Comparison of ENCODE assay signal across 17 cellular contexts in the genomic region with DNA sequence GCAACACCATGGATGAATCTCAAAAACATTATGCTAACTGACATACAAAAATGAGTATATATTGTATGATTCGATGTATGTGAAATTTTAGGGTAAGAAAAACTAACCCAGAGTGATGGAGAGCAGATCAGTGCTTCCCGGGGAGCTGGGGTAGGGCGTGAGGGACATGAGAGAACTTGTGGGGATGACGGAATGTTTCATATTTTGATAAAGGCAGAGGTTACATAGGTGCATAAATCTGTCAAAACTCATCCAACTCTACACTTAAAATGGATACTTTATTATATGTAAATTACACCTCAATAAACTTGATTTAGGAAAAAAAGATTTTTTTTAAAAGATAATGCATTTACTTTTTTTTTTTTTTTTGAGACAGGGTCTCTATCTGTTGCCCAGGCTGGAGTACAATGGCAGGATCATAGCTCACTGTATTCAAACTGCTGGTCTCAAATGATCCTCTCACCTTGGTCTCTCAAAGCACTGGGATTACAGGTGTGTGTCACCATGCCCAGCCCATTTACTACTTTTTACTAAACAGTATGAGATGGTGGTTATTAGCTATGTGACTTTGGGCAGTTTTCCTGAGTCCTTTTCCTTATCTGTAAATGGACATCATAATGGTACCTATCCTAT.
"Had no signal": no experiment of that assay in that cellular context is flagged by ENCODE, and none has a peak within 500 bp of the region (broad histone marks: within the 10 kb centered on the region; RNA-seq: fewer than 3 reads in every experiment).

No MANE protein-coding gene starts in this region.

- H3K36me3 ChIP-seq: lower lobe of right lung, suprapubic skin had no signal

- H3K27me3 Mint-ChIP-seq: T-cell, type B pancreatic cell had no signal

- FAIRE-seq: small intestine had no signal

- H3K4me3 Mint-ChIP-seq: activated naive CD4-positive, alpha-beta T cell treated with anti-CD3 and anti-CD28 coated beads for 36 hours; mesothelial cell of epicardium; nephron progenitor cell; T-cell; type B pancreatic cell had no signal

- ATAC-seq: lower lobe of right lung, T-cell had no signal

- H3K9me3 ChIP-seq: lower lobe of right lung, suprapubic skin had no signal

- H3K27ac ChIP-seq: lower lobe of right lung, suprapubic skin had no signal

- H3K27ac Mint-ChIP-seq: activated naive CD4-positive, alpha-beta T cell treated with anti-CD3 and anti-CD28 coated beads for 36 hours; activated T-helper 2 cell treated with anti-CD3 and anti-CD28 coated beads, Interferon-gamma antibody, Interleukin-2, Interleukin-4, amounts not matched to agents 10 μg/mL and 5 μg/mL and 100 μg/mL, durations not matched to agents 14 hours and 24 hours and 36 hours; mesothelial cell of epicardium; T-cell; type B pancreatic cell had no signal

- H3K36me3 Mint-ChIP-seq: T-cell had no signal

- H3K4me3 ChIP-seq: coronary artery, lower lobe of right lung, suprapubic skin had no signal

- H3K27me3 ChIP-seq: suprapubic skin had no signal

- DNase-seq: activated CD4-positive, alpha-beta T cell treated with anti-CD3 and anti-CD28 coated beads, Interleukin-2, amount 50 U/mL, for 4 hours; activated naive CD4-positive, alpha-beta T cell treated with anti-CD3 and anti-CD28 coated beads for 36 hours; effector CD8-positive, alpha-beta T cell; lower lobe of right lung; nephron progenitor cell; occipital lobe; right cardiac atrium; small intestine; stimulated activated CD4-positive, alpha-beta T cell treated with anti-CD3 and anti-CD28 coated beads, Interleukin-4, amount 100 ng/mL, for 24 hours; stimulated activated naive CD4-positive, alpha-beta T cell treated with Interleukin-2 at 50 U/mL for 16 hours; T-cell; T-helper 9 cell had no signal

- H3K9me3 Mint-ChIP-seq: activated naive CD4-positive, alpha-beta T cell treated with anti-CD3 and anti-CD28 coated beads for 36 hours; activated T-helper 2 cell treated with anti-CD3 and anti-CD28 coated beads, Interferon-gamma antibody, Interleukin-2, Interleukin-4, amounts not matched to agents 10 μg/mL and 5 μg/mL and 100 μg/mL, durations not matched to agents 14 hours and 24 hours and 36 hours; mesothelial cell of epicardium; T-cell had no signal
